Comparison of ENCODE assay signal across 2 cellular contexts in the genomic region with DNA sequence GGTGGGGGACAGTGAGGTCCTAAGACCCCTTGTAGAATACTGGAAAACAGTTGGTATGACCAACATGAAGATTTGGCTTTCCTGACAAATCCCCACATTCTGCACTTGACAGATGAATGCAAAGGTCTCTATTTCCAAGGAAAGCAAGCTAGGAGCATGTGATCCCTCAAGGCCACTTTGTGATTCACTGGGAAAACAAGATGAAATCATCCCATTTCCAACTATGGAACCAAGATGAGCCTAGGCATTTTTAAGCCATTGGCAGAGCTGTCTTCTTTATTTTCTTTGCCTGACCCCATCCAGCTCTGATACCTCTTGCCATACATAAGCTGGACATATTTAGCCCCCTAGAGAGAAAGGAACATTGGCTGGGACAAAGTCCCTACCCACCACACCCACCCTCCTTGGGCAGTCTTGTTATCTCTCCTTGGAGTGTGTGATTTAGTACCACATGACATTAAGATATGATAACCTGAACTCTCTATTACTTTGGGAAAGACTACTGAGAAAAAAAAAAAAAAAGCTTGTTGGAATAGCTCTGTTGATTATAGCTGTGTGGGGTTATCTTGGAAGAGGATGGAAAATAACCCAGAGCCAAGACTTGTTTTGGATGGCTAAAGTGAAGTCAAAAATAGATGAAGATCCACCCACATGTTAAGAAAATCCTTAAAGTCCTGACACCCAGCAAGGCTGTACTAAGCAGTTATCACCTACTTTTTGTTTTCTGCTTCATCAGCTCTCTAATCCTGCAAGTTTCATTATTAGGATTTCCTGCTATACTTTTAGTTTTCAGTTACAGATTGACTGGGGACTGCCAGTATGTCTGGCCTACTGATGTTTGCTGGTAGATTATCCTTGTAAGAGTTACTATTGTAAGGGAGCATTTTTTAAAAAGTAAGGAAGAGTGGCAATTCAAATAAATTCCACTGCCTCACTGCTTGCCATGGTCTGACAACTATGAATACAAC.
TF ChIP-seq lines count a peak whose summit lies in the region.

No MANE protein-coding gene starts in this region.

TF ChIP-seq in GM23338, 12 proteins besides CTCF, POLR2A, EP300 and RAD21:
- no peak for TF ChIP-seq EZH2 (IDR thresholded peaks at IDR 0.05; ENCODE audit: low read depth, unreplicated experiment)

TF ChIP-seq in IMR-90, 13 proteins besides CTCF, POLR2A, EP300 and RAD21:
- TF ChIP-seq MAZ (IDR thresholded peaks at IDR 0.05; ENCODE audit: borderline replicate concordance, low read depth, low read length) = no peak
- TF ChIP-seq, protein P1, sequence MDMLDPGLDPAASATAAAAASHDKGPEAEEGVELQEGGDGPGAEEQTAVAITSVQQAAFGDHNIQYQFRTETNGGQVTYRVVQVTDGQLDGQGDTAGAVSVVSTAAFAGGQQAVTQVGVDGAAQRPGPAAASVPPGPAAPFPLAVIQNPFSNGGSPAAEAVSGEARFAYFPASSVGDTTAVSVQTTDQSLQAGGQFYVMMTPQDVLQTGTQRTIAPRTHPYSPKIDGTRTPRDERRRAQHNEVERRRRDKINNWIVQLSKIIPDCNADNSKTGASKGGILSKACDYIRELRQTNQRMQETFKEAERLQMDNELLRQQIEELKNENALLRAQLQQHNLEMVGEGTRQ (IDR thresholded peaks at IDR 0.05; ENCODE audit: low read depth, low read length) = 0 out of 2 replicates have a peak, but pooled peaks have one; percentile 18
